In genomic region chrX:46579250-46579649, GRCh38 we compare ENCODE assay signal across 2 cellular contexts.
TF ChIP-seq lines count a peak whose summit lies in the region.

No MANE protein-coding gene starts in this region.

TF ChIP-seq in HEK293, 187 proteins besides CTCF, POLR2A, EP300 and RAD21 (continued from another document):
- TF ChIP-seq PRDM10 (tag by site-specific recombination; IDR thresholded peaks at IDR 0.05) = 0 out of 2 replicates have a peak, but pooled peaks have one; percentile 21

TF ChIP-seq in endothelial cell of umbilical vein, 7 proteins besides CTCF, POLR2A, EP300 and RAD21 (continued from another document):
- TF ChIP-seq JUN (IDR thresholded peaks at IDR 0.05; ENCODE audit: borderline replicate concordance, insufficient read depth, insufficient read length, low read depth) (no peak), FOS (IDR thresholded peaks at IDR 0.05; ENCODE audit: borderline replicate concordance, insufficient read depth, low read length) (no peak), GATA2 (IDR thresholded peaks at IDR 0.05; ENCODE audit: insufficient read depth, insufficient read length, low read depth, low read length) (no peak), MAX (IDR thresholded peaks at IDR 0.05; ENCODE audit: insufficient read depth, insufficient read length) (no peak), MYC (IDR thresholded peaks at IDR 0.05; ENCODE audit: low read depth, low read length) (no peak)
